In the genomic region with DNA sequence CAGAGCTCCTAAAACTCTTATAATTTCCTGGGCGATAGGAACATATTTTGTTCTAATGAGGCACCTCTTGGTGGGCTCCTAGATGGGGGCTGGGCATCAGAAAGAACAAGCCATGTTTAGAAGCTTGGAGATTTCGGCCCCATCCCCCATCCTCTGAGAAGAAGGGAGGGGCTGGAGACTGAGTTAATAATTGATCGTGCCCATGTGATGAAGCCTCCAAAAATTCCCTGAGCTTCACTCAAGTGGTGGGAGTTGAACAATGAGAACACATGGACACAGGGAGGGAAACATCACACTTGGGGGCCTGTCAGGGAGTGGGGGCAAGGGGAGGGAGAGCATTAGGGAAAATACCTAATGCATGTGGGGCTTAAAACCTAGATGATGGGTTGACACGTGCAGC, we compare ENCODE assay signal across 8 cellular contexts.
"Had no signal": no experiment of that assay in that cellular context is flagged by ENCODE, and none has a peak within 500 bp of the region (broad histone marks: within the 10 kb centered on the region; RNA-seq: fewer than 3 reads in every experiment).

No MANE protein-coding gene starts in this region.

- H3K4me3 Mint-ChIP-seq: GM23338, H9 had no signal

- H3K4me2 ChIP-seq: GM23338 had no signal

- H2AFZ ChIP-seq: GM23338 had no signal

- ATAC-seq: GM23338 had no signal

- H3K27ac Mint-ChIP-seq: GM23338, H9 had no signal

- FAIRE-seq: H1, H54, HTR-8/SVneo had no signal

- H3K9me3 Mint-ChIP-seq: GM23338, H9, IgD-negative memory B cell had no signal

- H3K4me3 ChIP-seq: GM23338 had no signal

- DNase-seq: H9, HCEC 1CT, KBM-7 had no signal
